In genomic region chr1:42765832-42766722, GRCh38 we compare ENCODE assay signal across 8 cellular contexts. TPM values are rescaled to one million over a fixed set of nuclear protein-coding genes. Genes with fewer than 3 reads are reported as not detected.
DNase-seq lines count a peak whose midpoint lies in the region; ATAC-seq and TF ChIP-seq lines count a peak whose summit lies in the region.

No MANE protein-coding gene starts in this region.

- DNase-seq in Ammon's horn (ENCODE audit: low spot score) (peak; percentile 47), NCI-H226 (peak; percentile 66), esophagus muscularis mucosa (ENCODE audit: extremely low spot score) (no peak), superior temporal gyrus (ENCODE audit: extremely low spot score) (peak; percentile 55)
- peak; percentile 19 for DNase-seq in activated CD4-positive, alpha-beta T cell treated with anti-CD3 and anti-CD28 coated beads, Interleukin-2, amount 50 U/mL, for 1 hour
- DNase-seq in naive thymus-derived CD4-positive, alpha-beta T cell, result peak in 6 of 9 donors; percentile 10 to 71 (median 22)

- H3K9me3 Mint-ChIP-seq in naive thymus-derived CD4-positive, alpha-beta T cell, result no peaks in the 10 kb centered on the region

- peaks cover 0 to 13% (median 0%) of the 10 kb centered on the region in 5 donors for H3K36me3 Mint-ChIP-seq in naive thymus-derived CD4-positive, alpha-beta T cell

- H3K36me3 ChIP-seq in esophagus muscularis mucosa, result peaks cover 0 to 11% (median 6%) of the 10 kb centered on the region in 4 donors
- peaks cover 0 to 5% (median 4%) of the 10 kb centered on the region in 3 experiments for H3K36me3 ChIP-seq in naive thymus-derived CD4-positive, alpha-beta T cell (ENCODE audit: control insufficient read depth in 2 of 3, insufficient read depth in 3 of 3, low read length in 3 of 3)

- H3K9me3 ChIP-seq in esophagus muscularis mucosa, result no peaks in the 10 kb centered on the region
- no peaks in the 10 kb centered on the region for H3K9me3 ChIP-seq in naive thymus-derived CD4-positive, alpha-beta T cell (ENCODE audit: control insufficient read depth in 2 of 3, low read length in 3 of 3)

- intact Hi-C loops in esophagus muscularis mucosa (cut with DNase I), result loop anchor here (5.0 to 10.0 kb wide), 4 partner anchors 51 to 159 kb away; partner anchors contain the start of genes ERMAP, PPIH, SVBP and ZNF691
- intact Hi-C loops in naive thymus-derived CD4-positive, alpha-beta T cell (cut with micrococcal nuclease), result loop anchor here in 1 of 2 donors (2.0 kb wide), 2 partner anchors 159 to 431 kb away; partner anchors contain the start of gene FOXJ3

- peaks cover 18 to 45% (median 30%) of the 10 kb centered on the region in 7 donors for H3K4me1 Mint-ChIP-seq in naive thymus-derived CD4-positive, alpha-beta T cell

- no peak for TF ChIP-seq POLR2A in esophagus muscularis mucosa (IDR thresholded peaks at IDR 0.05; ENCODE audit: low read depth)

- H3K4me1 ChIP-seq in esophagus muscularis mucosa, result peaks cover 37 to 62% (median 53%) of the 10 kb centered on the region in 4 donors
- peaks cover 24 to 35% of the 10 kb centered on the region in 2 donors for H3K4me1 ChIP-seq in naive thymus-derived CD4-positive, alpha-beta T cell (ENCODE audit: control insufficient read depth in 2 of 2, insufficient read depth in 2 of 2, low read length in 2 of 2)

- POLR2A ChIA-PET in naive thymus-derived CD4-positive, alpha-beta T cell (lab: Charles Lee), result interaction anchor here (0.6 to 4.5 kb wide), 23 partner anchors 9 to 862 kb away, joined by 3 to 50 read pairs (median 4); partner anchors contain the start of genes CCDC30, ERMAP, PPIH and SVBP

- peak overlapping the region in 2 of 9 donors; percentile 14 to 92 for H3K27ac Mint-ChIP-seq in naive thymus-derived CD4-positive, alpha-beta T cell

- no peak overlapping the region for H3K4me3 Mint-ChIP-seq in naive thymus-derived CD4-positive, alpha-beta T cell

- H3K27me3 Mint-ChIP-seq in naive thymus-derived CD4-positive, alpha-beta T cell, result no peaks in the 10 kb centered on the region

- peak overlapping the region; percentile 75 to 96 (median 86) for H3K4me3 ChIP-seq in esophagus muscularis mucosa
- H3K4me3 ChIP-seq in naive thymus-derived CD4-positive, alpha-beta T cell (ENCODE audit: low read length), result peak overlapping the region; percentile 91

- TF ChIP-seq EP300 in esophagus muscularis mucosa (IDR thresholded peaks at IDR 0.05), result no peak

- CTCF ChIA-PET in naive thymus-derived CD4-positive, alpha-beta T cell (lab: Charles Lee), result interaction anchor here (0.7 to 2.4 kb wide), 6 partner anchors 9 to 309 kb away, joined by 3 to 9 read pairs (median 4); no protein-coding TSS in a partner anchor

- 3% methylated on average over 16 of the region's 42 CpGs for WGBS in esophagus muscularis mucosa

- peak in 2 of 3 experiments; percentile 41 to 54 for TF ChIP-seq CTCF in esophagus muscularis mucosa (IDR thresholded peaks at IDR 0.05)

- H3K27ac ChIP-seq in esophagus muscularis mucosa (replicated peaks in 1 of 4), result peak overlapping the region; percentile 91 to 96 (median 93)
- H3K27ac ChIP-seq in naive thymus-derived CD4-positive, alpha-beta T cell (ENCODE audit: low read depth, low read length), result peak overlapping the region; percentile 77

- H3K27me3 ChIP-seq in esophagus muscularis mucosa, result no peaks in the 10 kb centered on the region
- H3K27me3 ChIP-seq in naive thymus-derived CD4-positive, alpha-beta T cell (ENCODE audit: control insufficient read depth in 2 of 2, insufficient read depth in 2 of 2, low read length in 2 of 2), result no peaks in the 10 kb centered on the region

- ATAC-seq in GM18858 (IDR thresholded peaks at IDR 0.05; ENCODE audit: unreplicated experiment) (peak; percentile 12), HG03097 (IDR thresholded peaks at IDR 0.05; ENCODE audit: low FRiP score, unreplicated experiment) (peak; percentile 12)
- ATAC-seq in naive thymus-derived CD4-positive, alpha-beta T cell, result peak; percentile 0

RNA-seq across cellular contexts. Expression of gene P3H1, which starts 0.8 kb away (rescaled TPM):
- 10 to 100 TPM; 19.5 to 33.5 (median 24.9) TPM for total RNA-seq in esophagus muscularis mucosa
- 10 to 100 TPM; 32.5 to 61.8 (median 47.3) TPM for total RNA-seq in naive thymus-derived CD4-positive, alpha-beta T cell
- 10 to 100 TPM in 1 of 2 donors, 1 to 10 TPM in 1; 7.7 to 11.8 TPM for polyA plus RNA-seq in naive thymus-derived CD4-positive, alpha-beta T cell

RNA-seq across cellular contexts. Expression of gene C1orf50, which starts 1.0 kb away (rescaled TPM):
- 1 to 10 TPM; 3.0 to 5.0 (median 3.6) TPM for total RNA-seq in esophagus muscularis mucosa
- total RNA-seq in naive thymus-derived CD4-positive, alpha-beta T cell, result 10 to 100 TPM in 4 of 5 experiments, 1 to 10 TPM in 1; 7.0 to 20.8 (median 18.1) TPM
- polyA plus RNA-seq in naive thymus-derived CD4-positive, alpha-beta T cell, result 1 to 10 TPM; 3.4 to 3.5 TPM

RNA-seq across cellular contexts. Expression of gene TMEM269, which starts 18.7 kb away (rescaled TPM):
- total RNA-seq in esophagus muscularis mucosa, result under 1 TPM in 1 of 4 donors, not detected in 3; 0.06 TPM
- 1 to 10 TPM in 1 of 5 experiments, under 1 TPM in 4; 0.19 to 2.0 (median 0.35) TPM for total RNA-seq in naive thymus-derived CD4-positive, alpha-beta T cell
- polyA plus RNA-seq in naive thymus-derived CD4-positive, alpha-beta T cell, result not detected

RNA-seq across cellular contexts. Expression of gene CLDN19, which starts 26.0 kb away (rescaled TPM):
- 1 to 10 TPM in 2 of 4 donors, under 1 TPM in 1, not detected in 1; 0.99 to 1.9 (median 1.1) TPM for total RNA-seq in esophagus muscularis mucosa
- not detected for total RNA-seq in naive thymus-derived CD4-positive, alpha-beta T cell
- not detected for polyA plus RNA-seq in naive thymus-derived CD4-positive, alpha-beta T cell

RNA-seq across cellular contexts. Expression of gene ERMAP, which starts 50.8 kb away (rescaled TPM):
- 10 to 100 TPM in 1 of 4 donors, 1 to 10 TPM in 3; 5.8 to 14.1 (median 9.1) TPM for total RNA-seq in esophagus muscularis mucosa
- 10 to 100 TPM in 1 of 5 experiments, 1 to 10 TPM in 4; 6.1 to 10.3 (median 6.7) TPM for total RNA-seq in naive thymus-derived CD4-positive, alpha-beta T cell
- 1 to 10 TPM; 1.9 to 2.9 TPM for polyA plus RNA-seq in naive thymus-derived CD4-positive, alpha-beta T cell
